15 cellular contexts compared by ENCODE assay signal in genomic region chr1:25343872-25344271, GRCh38. TPM values are rescaled to one million over a fixed set of nuclear protein-coding genes. Genes with fewer than 3 reads are reported as not detected.
DNase-seq lines count a peak whose midpoint lies in the region; ATAC-seq, FAIRE-seq and TF ChIP-seq lines count a peak whose summit lies in the region.
"Had no signal": no experiment of that assay in that cellular context is flagged by ENCODE, and none has a peak within 500 bp of the region (broad histone marks: within the 10 kb centered on the region; RNA-seq: fewer than 3 reads in every experiment).

No MANE protein-coding gene starts in this region.

- H3K4me1 Mint-ChIP-seq in osteocyte (ENCODE audit: unreplicated experiment): peaks cover 53% of the 10 kb centered on the region

- peaks cover 10% of the 10 kb centered on the region for H3K4me1 ChIP-seq in HepG2 (ENCODE audit: insufficient read depth, low read length)

- H3K9ac ChIP-seq in HepG2 (ENCODE audit: insufficient read depth, low read depth, low read length): no peak overlapping the region

- BruUV-seq in HepG2 (replicated peaks; lab: Mats Ljungman, UMichigan): no TSS peak

- H3K27ac ChIP-seq in HepG2 (ENCODE audit: extremely low read length, insufficient read depth, low read length): no peak overlapping the region
- H3K27ac ChIP-seq: heart right ventricle, tibial artery had no signal

- TF ChIP-seq RAD21 in HepG2 (CRISPR knock-in tag; IDR thresholded peaks at IDR 0.05): no peak

- H3K9me3 Mint-ChIP-seq in osteocyte (ENCODE audit: unreplicated experiment): no peaks in the 10 kb centered on the region
- H3K9me3 Mint-ChIP-seq: activated B cell treated with CpG ODN at 0.5 μM for 24 hours; activated T-helper 2 cell treated with anti-CD3 and anti-CD28 coated beads, Interferon-gamma antibody, Interleukin-2, Interleukin-4, amounts not matched to agents 10 μg/mL and 5 μg/mL and 100 μg/mL, durations not matched to agents 14 hours and 24 hours and 36 hours; memory B cell had no signal

- no peaks in the 10 kb centered on the region; a peak in 1 of 5 replicates for H3K27me3 ChIP-seq in HepG2 (ENCODE audit: control insufficient read depth in 1 of 2, insufficient read depth in 2 of 2, low read length in 2 of 2)
- H3K27me3 ChIP-seq: heart right ventricle, tibial artery had no signal

- no peak overlapping the region for H2AFZ ChIP-seq in HepG2 (ENCODE audit: low read length)

- DNase-seq in Daoy (ENCODE audit: low read depth) (peak; percentile 88), M059J (ENCODE audit: low read depth) (peak; percentile 91), cardiac fibroblast (ENCODE audit: low read depth in 2 of 2) (peak; percentile 72 to 77), osteocyte (ENCODE audit: extremely low spot score, unreplicated experiment) (no peak), HepG2 (ENCODE audit: low spot score) (no peak), GM19239 (ENCODE audit: insufficient read length, low spot score) (no peak), iPS-NIHi7 (ENCODE audit: extremely low spot score) (no peak)
- DNase-seq: activated B cell treated with CpG ODN at 0.5 μM for 24 hours, cortex of kidney, DND-41, heart right ventricle, tibial artery had no signal

- ATAC-seq in HepG2 (no peak), HG03280 (IDR thresholded peaks at IDR 0.05; ENCODE audit: unreplicated experiment) (no peak)

- intact Hi-C loops in HepG2 (cut with micrococcal nuclease; ENCODE audit: unreplicated experiment): no loop called here

- peaks cover 2 to 18% of the 10 kb centered on the region in 2 experiments; a peak in 4 of 5 replicates for H3K36me3 ChIP-seq in HepG2 (replicated peaks in 1 of 2; ENCODE audit: control insufficient read depth in 1 of 2, insufficient read depth in 2 of 2, low read length in 2 of 2)

- peaks cover 37% of the 10 kb centered on the region for H3K79me2 ChIP-seq in HepG2 (ENCODE audit: insufficient read depth, low read length)

- TF ChIP-seq CTCF in cardiac fibroblast (IDR thresholded peaks at IDR 0.05; ENCODE audit: low read depth, low read length): no peak
- TF ChIP-seq CTCF in osteocyte (IDR thresholded peaks at IDR 0.05): no peak
- no peak for TF ChIP-seq CTCF in HepG2 (CRISPR knock-in tag; IDR thresholded peaks at IDR 0.05)

- H3K9me3 ChIP-seq in HepG2 (ENCODE audit: low read length): no peaks in the 10 kb centered on the region
- H3K9me3 ChIP-seq: heart right ventricle, tibial artery had no signal

- TF ChIP-seq EP300 in HepG2 (IDR thresholded peaks at IDR 0.05; ENCODE audit: low read depth in 2 of 2, low read length in 2 of 2) (no peak), HepG2 (CRISPR knock-in tag; IDR thresholded peaks at IDR 0.05; ENCODE audit: borderline replicate concordance) (no peak)

- H3K4me2 ChIP-seq in HepG2 (ENCODE audit: low read depth, low read length): no peak overlapping the region

- POLR2A ChIA-PET in HepG2 (lab: Yijun Ruan, JAX): no interaction called here

- H3K36me3 Mint-ChIP-seq in osteocyte (ENCODE audit: unreplicated experiment): peaks cover 27% of the 10 kb centered on the region

- CTCF ChIA-PET in HepG2 (lab: Yijun Ruan, JAX; ENCODE audit: low intra/inter-chr PET ratio, low total read pairs): no interaction called here

- H4K20me1 ChIP-seq in HepG2 (ENCODE audit: insufficient read depth, low read length): no peaks in the 10 kb centered on the region; the same call in 1 of the 2 replicates

- in situ Hi-C loops in HepG2 (cut with HindIII; ENCODE audit: extremely low pct_ligation_motif_present, low pct_unique_long_range_greater_than_20kb): no loop called here

- no peak for FAIRE-seq in HepG2 (lab: Jason Lieb, UNC)
- no peak for FAIRE-seq in GM19239 (lab: Jason Lieb, UNC)

- H3K4me3 Mint-ChIP-seq in osteocyte (ENCODE audit: unreplicated experiment): no peak overlapping the region
- H3K4me3 Mint-ChIP-seq: activated B cell treated with CpG ODN at 0.5 μM for 24 hours, memory B cell had no signal

- peak overlapping the region; percentile 76 for H3K27ac Mint-ChIP-seq in osteocyte (ENCODE audit: unreplicated experiment)
- H3K27ac Mint-ChIP-seq: activated B cell treated with CpG ODN at 0.5 μM for 24 hours, memory B cell had no signal

- 98% methylated on average over 4 of the region's 4 CpGs for whole genome bisulfite sequencing in HepG2 (ENCODE audit: low lambda C conversion rate)

- H3K4me3 ChIP-seq in cardiac fibroblast (replicated peaks in 1 of 2; ENCODE audit: low read depth in 2 of 2, low read length in 2 of 2) (no peak overlapping the region), HepG2 (replicated peaks in 1 of 3; ENCODE audit: insufficient read depth in 1 of 3, low read depth in 2 of 3, low read length in 3 of 3) (no peak overlapping the region)
- H3K4me3 ChIP-seq: heart right ventricle, tibial artery had no signal

- TF ChIP-seq POLR2A in HepG2 (IDR thresholded peaks at IDR 0.05; ENCODE audit: insufficient read depth in 1 of 2, low read depth in 2 of 2, low read length in 2 of 2): no peak

- H3K27me3 Mint-ChIP-seq in osteocyte (ENCODE audit: unreplicated experiment): no peaks in the 10 kb centered on the region
- H3K27me3 Mint-ChIP-seq: activated B cell treated with CpG ODN at 0.5 μM for 24 hours, memory B cell had no signal

TF ChIP-seq in HepG2, 621 proteins besides CTCF, POLR2A, EP300 and RAD21:
- TF ChIP-seq ZC3H13 (CRISPR knock-in tag; IDR thresholded peaks at IDR 0.05): no peak
- no peak for TF ChIP-seq ZNF580 (CRISPR knock-in tag; IDR thresholded peaks at IDR 0.05; ENCODE audit: borderline replicate concordance, low read depth)
- TF ChIP-seq ARID2 (CRISPR knock-in tag; IDR thresholded peaks at IDR 0.05; ENCODE audit: borderline replicate concordance): no peak
- no peak for TF ChIP-seq ZNF205 (CRISPR knock-in tag; IDR thresholded peaks at IDR 0.05)
- TF ChIP-seq ARNT2 (CRISPR knock-in tag; IDR thresholded peaks at IDR 0.05; ENCODE audit: low read depth): no peak
- TF ChIP-seq KLF16 (CRISPR knock-in tag; IDR thresholded peaks at IDR 0.05): no peak
- no peak for TF ChIP-seq BRD4 (CRISPR knock-in tag; IDR thresholded peaks at IDR 0.05)

RNA-seq across cellular contexts. Expression of gene TMEM50A, which starts 5.7 kb away (rescaled TPM):
- total RNA-seq in Daoy (2014; rRNA removed; shearing (Covaris generic)): 102 and 104 TPM in 2 replicates
- 158 and 191 TPM in 2 replicates for total RNA-seq in M059J (2014; rRNA removed; shearing (Covaris generic))
- total RNA-seq in osteocyte: 142 and 147 TPM in 2 replicates
- total RNA-seq in HepG2 (2016; rRNA removed; fragmentation: Illumina TruSeq; extraction: Trizol): 33.4 and 51.2 TPM in 2 replicates
- total RNA-seq in HepG2 (2016; cell fraction: cytosol; rRNA removed; fragmentation: Illumina TruSeq; extraction: Trizol; ENCODE audit: low read depth): 13.7 and 19.1 TPM in 2 replicates
- 33.4 and 51.8 TPM in 2 replicates for total RNA-seq in HepG2 (2016; cell fraction: insoluble cytoplasmic fraction; rRNA removed; fragmentation: Illumina TruSeq; extraction: Trizol)
- total RNA-seq in HepG2 (2016; cell fraction: membrane; rRNA removed; fragmentation: Illumina TruSeq; extraction: Trizol): 23.8 and 25.5 TPM in 2 replicates
- total RNA-seq in HepG2 (2016; cell fraction: nucleus; rRNA removed; fragmentation: Illumina TruSeq; extraction: Trizol): 40.3 and 45.5 TPM in 2 replicates
- polyA plus RNA-seq in HepG2 (2011; rRNA removed): 43.4 and 61.2 TPM in 2 replicates
- 33.1 and 53.1 TPM in 2 replicates for polyA plus RNA-seq in HepG2 (2011; cell fraction: cytosol; rRNA removed)
- 8.5 and 12.9 TPM in 2 replicates for polyA plus RNA-seq in HepG2 (2011; cell fraction: nucleus; rRNA removed)
- polyA plus RNA-seq in HepG2 (2012): 56.3 and 80.5 TPM in 2 replicates
- 16.2 and 22.0 TPM in 2 replicates for polyA plus RNA-seq in HepG2 (2016; cell fraction: cytosol; fragmentation: Illumina TruSeq; extraction: Trizol; ENCODE audit: low read depth)
- polyA plus RNA-seq in HepG2 (2016; cell fraction: insoluble cytoplasmic fraction; fragmentation: Illumina TruSeq; extraction: Trizol; ENCODE audit: low read depth): 39.3 and 44.9 TPM in 2 replicates
- 26.3 and 29.5 TPM in 2 replicates for polyA plus RNA-seq in HepG2 (2016; cell fraction: membrane; fragmentation: Illumina TruSeq; extraction: Trizol; ENCODE audit: low read depth)
- polyA plus RNA-seq in HepG2 (2016; cell fraction: nucleus; fragmentation: Illumina TruSeq; extraction: Trizol; ENCODE audit: insufficient read depth, low read depth): 83.3 and 93.0 TPM in 2 replicates
- polyA minus RNA-seq in HepG2 (2011; rRNA and poly(A)+ RNA removed; ENCODE audit: low replicate concordance): 11.9 and 20.0 TPM in 2 replicates
- 23.5 and 34.4 TPM in 2 replicates for polyA minus RNA-seq in HepG2 (2011; cell fraction: cytosol; rRNA and poly(A)+ RNA removed)
- polyA minus RNA-seq in HepG2 (2011; cell fraction: nucleus; rRNA and poly(A)+ RNA removed): 11.6 and 15.7 TPM in 2 replicates

Comparison
In these comparisons a context has a peak if more than half of its experiments do, and no peak if none do; other contexts are left out.
1. DNase-seq: peak in Daoy (single experiment), M059J (single experiment) and cardiac fibroblast (2 of 2); none in osteocyte (single experiment), HepG2 (single experiment), GM19239 (single experiment) and iPS-NIHi7 (single experiment).